ENCODE assay signal across 11 cellular contexts in genomic region chrX:20363003-20363674, GRCh38.
DNase-seq lines count a peak whose midpoint lies in the region; ATAC-seq and TF ChIP-seq lines count a peak whose summit lies in the region.
"Had no signal": no experiment of that assay in that cellular context is flagged by ENCODE, and none has a peak within 500 bp of the region (broad histone marks: within the 10 kb centered on the region; RNA-seq: fewer than 3 reads in every experiment).

No MANE protein-coding gene starts in this region.

- peak overlapping the region; percentile 78 for H3K27ac ChIP-seq in AG04450 (ENCODE audit: low read depth, low read length)
- peak overlapping the region; percentile 97 for H3K27ac ChIP-seq in PC-3 (ENCODE audit: low read length)

- peaks cover 26% of the 10 kb centered on the region for H3K4me1 ChIP-seq in PC-3 (ENCODE audit: insufficient read depth, low read length)

- intact Hi-C loops in PC-3 (cut with micrococcal nuclease): loop anchor here (1.0 to 5.0 kb wide), 6 partner anchors 42 to 154 kb away; no protein-coding TSS in a partner anchor

- no peaks in the 10 kb centered on the region for H3K27me3 ChIP-seq in AG04450 (ENCODE audit: control insufficient read depth, insufficient read depth, low read length)
- H3K27me3 ChIP-seq in PC-3 (ENCODE audit: low read length): no peaks in the 10 kb centered on the region
- H3K27me3 ChIP-seq: ovary had no signal

- DNase-seq in AG04450 (ENCODE audit: low read depth, low spot score) (no peak), PC-3 (no peak), fibroblast of gingiva (ENCODE audit: low read depth) (peak; percentile 3), nephron progenitor cell (no peak), glutamatergic neuron (no peak)
- DNase-seq in activated effector memory CD4-positive, alpha-beta T cell treated with anti-CD3 and anti-CD28 coated beads, Interleukin-2, amount 50 U/mL, for 16 hours: no peak
- no peak for DNase-seq in stimulated activated naive CD4-positive, alpha-beta T cell (lab: John Stamatoyannopoulos, UW)
- DNase-seq: CD4-positive, CD25-positive, alpha-beta regulatory T cell; NCI-H446 treated with DMSO at 0.1 percent for 48 hours; ovary had no signal

- peaks cover 9% of the 10 kb centered on the region for H3F3A ChIP-seq in PC-3 (ENCODE audit: low read length, unreplicated experiment)

- H3K27me3 Mint-ChIP-seq in nephron progenitor cell (ENCODE audit: low read depth, poor library complexity): peaks cover 11% of the 10 kb centered on the region
- no peaks in the 10 kb centered on the region for H3K27me3 Mint-ChIP-seq in glutamatergic neuron (ENCODE audit: unreplicated experiment)

- H3K4me2 ChIP-seq in PC-3 (ENCODE audit: low read length): peak overlapping the region; percentile 85

- peak overlapping the region; percentile 86 for H2AFZ ChIP-seq in PC-3 (ENCODE audit: low read length)

- CTCF ChIA-PET in AG04450 (lab: Charles Lee) (no interaction called here), PC-3 (lab: Charles Lee) (no interaction called here)

- no peaks in the 10 kb centered on the region for H3K79me2 ChIP-seq in PC-3 (ENCODE audit: low read length)

- H4K20me1 ChIP-seq in PC-3 (ENCODE audit: low read length): no peaks in the 10 kb centered on the region

- H3K4me1 Mint-ChIP-seq in nephron progenitor cell (peaks cover 30% of the 10 kb centered on the region), glutamatergic neuron (ENCODE audit: low read depth, unreplicated experiment) (peaks cover 4% of the 10 kb centered on the region)
- H3K4me1 Mint-ChIP-seq: CD4-positive, CD25-positive, alpha-beta regulatory T cell had no signal

- no peaks in the 10 kb centered on the region for H3K9me2 ChIP-seq in PC-3 (replicated peaks; ENCODE audit: low read length)

- TSS peak; percentile 98 for BruUV-seq in PC-3 (replicated peaks; lab: Mats Ljungman, UMichigan)

- H3K9me3 Mint-ChIP-seq in nephron progenitor cell (peaks cover 70% of the 10 kb centered on the region), glutamatergic neuron (ENCODE audit: unreplicated experiment) (no peaks in the 10 kb centered on the region)

- H3K9me3 ChIP-seq in AG04450 (ENCODE audit: control insufficient read depth, insufficient read depth, low read length) (no peaks in the 10 kb centered on the region; the same call in 1 of the 2 replicates), PC-3 (ENCODE audit: low read length) (no peaks in the 10 kb centered on the region)
- H3K9me3 ChIP-seq: ovary had no signal

- H3K4me3 Mint-ChIP-seq in nephron progenitor cell: no peak overlapping the region
- no peak overlapping the region for H3K4me3 Mint-ChIP-seq in glutamatergic neuron (ENCODE audit: unreplicated experiment)
- H3K4me3 Mint-ChIP-seq: CD4-positive, CD25-positive, alpha-beta regulatory T cell had no signal

- no peak for TF ChIP-seq CTCF in AG04450 (IDR thresholded peaks at IDR 0.05; ENCODE audit: low read depth, low read length)
- no peak for TF ChIP-seq CTCF in PC-3 (conservative IDR thresholded peaks at IDR 0.05; ENCODE audit: low read depth, low read length)
- TF ChIP-seq CTCF in nephron progenitor cell (IDR thresholded peaks at IDR 0.05): no peak
- TF ChIP-seq CTCF in glutamatergic neuron (IDR thresholded peaks at IDR 0.05; ENCODE audit: partially characterized antibody, unreplicated experiment): no peak

- peak overlapping the region; percentile 70 for H3K9ac ChIP-seq in PC-3 (ENCODE audit: low read length)

- ATAC-seq in PC-3 (peak; percentile 86), HG03025 (IDR thresholded peaks at IDR 0.05; ENCODE audit: low FRiP score, unreplicated experiment) (no peak)

- H3K27ac Mint-ChIP-seq in nephron progenitor cell (peak overlapping the region; percentile 95), glutamatergic neuron (ENCODE audit: unreplicated experiment) (no peak overlapping the region)
- H3K27ac Mint-ChIP-seq: CD4-positive, CD25-positive, alpha-beta regulatory T cell had no signal

- no peaks in the 10 kb centered on the region for H3K36me3 ChIP-seq in PC-3 (ENCODE audit: low read depth, low read length)
- H3K36me3 ChIP-seq: ovary had no signal

- H3K4me3 ChIP-seq in AG04450 (ENCODE audit: low read depth, low read length): no peak overlapping the region
- H3K4me3 ChIP-seq in PC-3 (ENCODE audit: low read length): peak overlapping the region; percentile 58
- H3K4me3 ChIP-seq: ovary had no signal

- POLR2A ChIA-PET in AG04450 (lab: Yijun Ruan, JAX): no interaction called here
- POLR2A ChIA-PET in PC-3 (lab: Charles Lee; ENCODE audit: unreplicated experiment): interaction anchor here (1.0 to 1.8 kb wide), 2 partner anchors 10 to 17 kb away, joined by 4 to 13 read pairs; no protein-coding TSS in a partner anchor

- H3K36me3 Mint-ChIP-seq in nephron progenitor cell (ENCODE audit: low read depth): no peaks in the 10 kb centered on the region
- H3K36me3 Mint-ChIP-seq in glutamatergic neuron (ENCODE audit: unreplicated experiment): no peaks in the 10 kb centered on the region
- H3K36me3 Mint-ChIP-seq: CD4-positive, CD25-positive, alpha-beta regulatory T cell had no signal
